In the genomic region with DNA sequence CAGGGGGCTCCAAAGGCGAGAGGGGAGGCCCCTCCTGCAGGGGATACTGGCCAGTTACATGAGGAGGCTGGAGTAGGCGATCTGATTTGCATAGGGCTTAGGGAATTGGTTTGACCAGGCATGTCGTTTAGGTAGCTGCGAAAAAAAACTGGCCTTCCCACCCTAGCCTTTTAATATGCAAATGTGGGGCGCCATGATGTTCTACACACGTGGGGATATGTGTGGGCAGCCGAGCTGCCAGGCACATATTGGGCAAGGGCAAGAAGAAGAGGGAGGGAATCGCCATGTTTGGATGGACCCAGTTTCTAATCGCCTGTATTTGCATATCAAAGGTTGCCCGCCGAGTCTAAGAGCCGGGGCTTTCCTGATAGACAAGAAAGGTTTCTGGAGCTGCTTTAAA, we compare ENCODE assay signal across 10 cellular contexts.
"Had no signal": no experiment of that assay in that cellular context is flagged by ENCODE, and none has a peak within 500 bp of the region (broad histone marks: within the 10 kb centered on the region; RNA-seq: fewer than 3 reads in every experiment).

No MANE protein-coding gene starts in this region.

- H3K27me3 ChIP-seq: esophagus muscularis mucosa, transverse colon had no signal

- H3K27ac Mint-ChIP-seq: activated naive CD8-positive, alpha-beta T cell treated with anti-CD3 and anti-CD28 coated beads for 36 hours; stimulated activated naive B cell treated with anti-CD40 and anti-IgM and Interleukin-4, amounts not matched to agents 10 μg/mL and 1 μg/mL and 100 μg/mL, for 72 hours had no signal

- H3K4me3 Mint-ChIP-seq: activated naive CD8-positive, alpha-beta T cell treated with anti-CD3 and anti-CD28 coated beads for 36 hours; stimulated activated naive B cell treated with anti-CD40 and anti-IgM and Interleukin-4, amounts not matched to agents 10 μg/mL and 1 μg/mL and 100 μg/mL, for 72 hours had no signal

- H3K9me3 ChIP-seq: esophagus muscularis mucosa, transverse colon had no signal

- H3K4me3 ChIP-seq: esophagus muscularis mucosa, smooth muscle cell, transverse colon had no signal

- H3K27ac ChIP-seq: esophagus muscularis mucosa, transverse colon had no signal

- DNase-seq: activated CD4-positive, alpha-beta T cell treated with anti-CD3 and anti-CD28 coated beads, Interleukin-2, amount 50 U/mL, for 4 hours; activated CD4-positive, CD25-positive, alpha-beta regulatory T cell treated with anti-CD3 and anti-CD28 coated beads, Interleukin-2, amount 50 U/mL, for 72 hours; activated gamma-delta T cell treated with Interleukin-2 at 50 U/mL for 16 hours; activated naive CD8-positive, alpha-beta T cell treated with anti-CD3 and anti-CD28 coated beads for 36 hours; activated T-cell treated with anti-CD3 and anti-CD28 coated beads, Interleukin-2, amount 50 U/mL, for 48 hours; right cardiac atrium; stimulated activated naive B cell treated with anti-CD40 and anti-IgM and Interleukin-4, amounts not matched to agents 10 μg/mL and 1 μg/mL and 100 μg/mL, for 72 hours; transverse colon had no signal

- H3K4me1 ChIP-seq: esophagus muscularis mucosa, transverse colon had no signal

- H3K27me3 Mint-ChIP-seq: activated naive CD8-positive, alpha-beta T cell treated with anti-CD3 and anti-CD28 coated beads for 36 hours; stimulated activated naive B cell treated with anti-CD40 and anti-IgM and Interleukin-4, amounts not matched to agents 10 μg/mL and 1 μg/mL and 100 μg/mL, for 72 hours had no signal

- ATAC-seq: right cardiac atrium had no signal

- H3K36me3 ChIP-seq: esophagus muscularis mucosa, transverse colon had no signal
